ENCODE assay signal across 8 cellular contexts in genomic region chr17:17591408-17592265, GRCh38. TPM values are rescaled to one million over a fixed set of nuclear protein-coding genes. Genes with fewer than 3 reads are reported as not detected.
DNase-seq lines count a peak whose midpoint lies in the region; ATAC-seq and TF ChIP-seq lines count a peak whose summit lies in the region.

A gene with protein sequence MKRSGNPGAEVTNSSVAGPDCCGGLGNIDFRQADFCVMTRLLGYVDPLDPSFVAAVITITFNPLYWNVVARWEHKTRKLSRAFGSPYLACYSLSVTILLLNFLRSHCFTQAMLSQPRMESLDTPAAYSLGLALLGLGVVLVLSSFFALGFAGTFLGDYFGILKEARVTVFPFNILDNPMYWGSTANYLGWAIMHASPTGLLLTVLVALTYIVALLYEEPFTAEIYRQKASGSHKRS (minus strand): TSS chr17:17591708. CDS start chr17:17591626, 82 bp downstream.

- peaks cover 4% of the 10 kb centered on the region for H3K36me3 Mint-ChIP-seq in activated naive CD4-positive, alpha-beta T cell treated with anti-CD3 and anti-CD28 coated beads for 36 hours (ENCODE audit: low read depth)

- H3K9me3 Mint-ChIP-seq in activated naive CD4-positive, alpha-beta T cell treated with anti-CD3 and anti-CD28 coated beads for 36 hours = no peaks in the 10 kb centered on the region

- peaks cover 20% of the 10 kb centered on the region for H3K4me1 Mint-ChIP-seq in activated naive CD4-positive, alpha-beta T cell treated with anti-CD3 and anti-CD28 coated beads for 36 hours (ENCODE audit: low read depth)

- intact Hi-C loops in activated naive CD4-positive, alpha-beta T cell treated with anti-CD3 and anti-CD28 coated beads for 36 hours (cut with micrococcal nuclease) = loop anchor here (1.0 to 5.0 kb wide), 9 partner anchors 95 to 591 kb away; partner anchors contain the start of genes ALKBH5, ATPAF2, COPS3 and DRC3

- peak; percentile 97 for DNase-seq in GM03348 (ENCODE audit: low spot score)
- peak; percentile 96 for DNase-seq in HFF-Myc (ENCODE audit: extremely low read depth, low read depth)
- DNase-seq in NAMALWA (ENCODE audit: low spot score) = peak; percentile 93
- DNase-seq in SK-N-DZ (ENCODE audit: low spot score) = peak; percentile 100
- peak; percentile 97 for DNase-seq in activated naive CD4-positive, alpha-beta T cell treated with anti-CD3 and anti-CD28 coated beads for 36 hours
- peak; percentile 76 to 99 (median 96) for DNase-seq in substantia nigra (lab: John Stamatoyannopoulos, UW)

- peak within 1 kb of the TSS; percentile 93 for H3K4me3 Mint-ChIP-seq in activated naive CD4-positive, alpha-beta T cell treated with anti-CD3 and anti-CD28 coated beads for 36 hours

- H3K27ac Mint-ChIP-seq in activated naive CD4-positive, alpha-beta T cell treated with anti-CD3 and anti-CD28 coated beads for 36 hours = peak within 1 kb of the TSS; percentile 88

- no peak for TF ChIP-seq EP300 in gastroesophageal sphincter (IDR thresholded peaks at IDR 0.05)

- CTCF ChIA-PET in activated naive CD4-positive, alpha-beta T cell treated with anti-CD3 and anti-CD28 coated beads for 36 hours (lab: Charles Lee) = interaction anchor here (0.8 to 2.7 kb wide), 4 partner anchors 10 to 200 kb away, joined by 3 to 12 read pairs (median 4); partner anchors contain the start of gene RASD1

- ATAC-seq in gastroesophageal sphincter = peak; percentile 98

- no peaks in the 10 kb centered on the region for H3K9me3 ChIP-seq in gastroesophageal sphincter
- no peaks in the 10 kb centered on the region for H3K9me3 ChIP-seq in neutrophil

- TF ChIP-seq POLR2A in gastroesophageal sphincter (IDR thresholded peaks at IDR 0.05) = peak; percentile 34 to 50

- H3K27me3 ChIP-seq in gastroesophageal sphincter (no peaks in the 10 kb centered on the region), neutrophil (no peaks in the 10 kb centered on the region)

- no peaks in the 10 kb centered on the region for H3K36me3 ChIP-seq in gastroesophageal sphincter
- no peaks in the 10 kb centered on the region for H3K36me3 ChIP-seq in neutrophil

- H3K4me3 ChIP-seq in HFF-Myc (replicated peaks; ENCODE audit: low read depth, low read length) = peak within 1 kb of the TSS; percentile 56
- H3K4me3 ChIP-seq in gastroesophageal sphincter = peak within 1 kb of the TSS; percentile 64 to 90
- H3K4me3 ChIP-seq in neutrophil (ENCODE audit: low read depth in 1 of 2, low read length in 1 of 2) = peak within 1 kb of the TSS; percentile 80 to 88

- peak within 1 kb of the TSS; percentile 62 to 94 (median 87) for H3K27ac ChIP-seq in gastroesophageal sphincter
- peak within 1 kb of the TSS; percentile 71 for H3K27ac ChIP-seq in neutrophil
- H3K27ac ChIP-seq in substantia nigra (ENCODE audit: low read depth, low read length, poor library complexity, severe bottlenecking) = peak within 1 kb of the TSS; percentile 83

- TF ChIP-seq CTCF in HFF-Myc (IDR thresholded peaks at IDR 0.05; ENCODE audit: low read depth, low read length, missing control alignments) = no peak
- peak in 1 of 4 experiments; percentile 2 for TF ChIP-seq CTCF in gastroesophageal sphincter (IDR thresholded peaks at IDR 0.05)
- no peak for TF ChIP-seq CTCF in neutrophil (IDR thresholded peaks at IDR 0.05)

- WGBS in gastroesophageal sphincter (ENCODE audit: low coverage in 1 of 2), 2 donors = 1% methylated on average over 14 of the region's 76 CpGs; no CpG with 5 or more reads in 1 of the 2 donors

- H3K4me1 ChIP-seq in gastroesophageal sphincter (peaks cover 0 to 27% (median 11%) of the 10 kb centered on the region in 3 donors), neutrophil (ENCODE audit: control insufficient read depth in 1 of 2, insufficient read depth in 1 of 2, low read depth in 1 of 2, low read length in 1 of 2) (peaks cover 27 to 34% of the 10 kb centered on the region in 2 experiments)

- no peaks in the 10 kb centered on the region for H3K27me3 Mint-ChIP-seq in activated naive CD4-positive, alpha-beta T cell treated with anti-CD3 and anti-CD28 coated beads for 36 hours (ENCODE audit: low read depth)

RNA-seq across cellular contexts. Expression of the gene that starts here (rescaled TPM):
- polyA plus RNA-seq in SK-N-DZ (2014; cell fraction: cytosol; rRNA removed) = 78.8 and 95.5 TPM in 2 replicates
- 73.3 and 76.1 TPM in 2 replicates for polyA plus RNA-seq in SK-N-DZ (2014; cell fraction: nucleus; rRNA removed)
- total RNA-seq in activated naive CD4-positive, alpha-beta T cell treated with anti-CD3 and anti-CD28 coated beads for 36 hours = 10 to 100 TPM; 33.7 to 35.6 TPM
- 10 to 100 TPM in 3 of 4 donors, 1 to 10 TPM in 1; 8.6 to 20.7 (median 17.5) TPM for total RNA-seq in gastroesophageal sphincter

Comparison
In these comparisons a context has a peak if more than half of its experiments do, and no peak if none do; other contexts are left out.
1. Peak in every context shown above with its lines: DNase-seq, ATAC-seq, H3K4me3 ChIP-seq and H3K27ac ChIP-seq.